ENCODE assay signal across 14 cellular contexts in genomic region chr5:76383126-76383825, GRCh38. TPM values are rescaled to one million over a fixed set of nuclear protein-coding genes. Genes with fewer than 3 reads are reported as not detected.
A peak's percentile ranks its signal among the peaks of the same experiment; 100 is the strongest.
DNase-seq lines count a peak whose midpoint lies in the region; ATAC-seq, FAIRE-seq and TF ChIP-seq lines count a peak whose summit lies in the region.
"Had no signal": no experiment of that assay in that cellular context is flagged by ENCODE, and none has a peak within 500 bp of the region (broad histone marks: within the 10 kb centered on the region; RNA-seq: fewer than 3 reads in every experiment).

No MANE protein-coding gene starts in this region.

- peaks cover 45% of the 10 kb centered on the region for H3K4me1 Mint-ChIP-seq in activated CD8-positive, alpha-beta memory T cell treated with anti-CD3 and anti-CD28 coated beads, Interleukin-2, amount 10 ng/mL, durations not matched to agents 7 days and 5 days
- H3K4me1 Mint-ChIP-seq in activated T-helper 17 cell treated with anti-CD3 and anti-CD28 coated beads, Interleukin-2, amount 50 U/mL, for 72 hours, result peaks cover 25% of the 10 kb centered on the region
- peaks cover 35 to 63% of the 10 kb centered on the region in 2 donors for H3K4me1 Mint-ChIP-seq in natural killer cell

- no peak for DNase-seq in activated CD8-positive, alpha-beta memory T cell treated with anti-CD3 and anti-CD28 coated beads, Interleukin-2, amount 10 ng/mL, durations not matched to agents 7 days and 5 days
- DNase-seq in activated CD8-positive, alpha-beta memory T cell treated with anti-CD3 and anti-CD28 coated beads, Interleukin-2, amount 50 U/mL, for 48 hours, result no peak
- DNase-seq in D721Med (ENCODE audit: insufficient read length, low spot score), result no peak
- no peak for DNase-seq in natural killer cell
- DNase-seq in AML-193 (lab: John Stamatoyannopoulos, UW), result no peak
- no peak for DNase-seq in NCI-H1105 treated with DMSO at 0.1 percent for 48 hours (lab: John Stamatoyannopoulos, UW)
- DNase-seq: BE2C, DMS79, NCI-H1436, NCI-H1930, NCI-H226, SHP77 had no signal

- CTCF ChIA-PET in activated CD8-positive, alpha-beta memory T cell treated with anti-CD3 and anti-CD28 coated beads, Interleukin-2, amount 10 ng/mL, durations not matched to agents 7 days and 5 days (lab: Charles Lee), result interaction anchor here (0.6 to 2.2 kb wide), 6 partner anchors 10 to 119 kb away, joined by 3 to 10 read pairs (median 4); partner anchors contain the start of gene IQGAP2

- FAIRE-seq in D721Med (lab: Jason Lieb, UNC), result peak; percentile 61

- no peak overlapping the region for H3K4me3 Mint-ChIP-seq in activated CD8-positive, alpha-beta memory T cell treated with anti-CD3 and anti-CD28 coated beads, Interleukin-2, amount 10 ng/mL, durations not matched to agents 7 days and 5 days
- no peak overlapping the region for H3K4me3 Mint-ChIP-seq in activated T-helper 17 cell treated with anti-CD3 and anti-CD28 coated beads, Interleukin-2, amount 50 U/mL, for 72 hours
- H3K4me3 Mint-ChIP-seq in natural killer cell, result peak overlapping the region; percentile 3

- TF ChIP-seq CTCF in D721Med (IDR thresholded peaks at IDR 0.05; ENCODE audit: insufficient read depth, missing control alignments), result no peak
- TF ChIP-seq CTCF in natural killer cell (IDR thresholded peaks at IDR 0.05), result no peak

- intact Hi-C loops in natural killer cell (cut with micrococcal nuclease), result no loop called here

- no peak for ATAC-seq in activated CD8-positive, alpha-beta memory T cell treated with anti-CD3 and anti-CD28 coated beads, Interleukin-2, amount 10 ng/mL, durations not matched to agents 7 days and 5 days
- ATAC-seq in activated T-helper 17 cell treated with anti-CD3 and anti-CD28 coated beads, Interleukin-2, amount 50 U/mL, for 72 hours (replicated peaks), result peak; percentile 48
- ATAC-seq in natural killer cell (peak; percentile 48 to 65 (median 63)), HG03025 (IDR thresholded peaks at IDR 0.05; ENCODE audit: low FRiP score, unreplicated experiment) (no peak)

- H3K9me3 Mint-ChIP-seq in activated CD8-positive, alpha-beta memory T cell treated with anti-CD3 and anti-CD28 coated beads, Interleukin-2, amount 10 ng/mL, durations not matched to agents 7 days and 5 days (ENCODE audit: low read depth), result no peaks in the 10 kb centered on the region
- H3K9me3 Mint-ChIP-seq in activated T-helper 17 cell treated with anti-CD3 and anti-CD28 coated beads, Interleukin-2, amount 50 U/mL, for 72 hours, result no peaks in the 10 kb centered on the region
- no peaks in the 10 kb centered on the region for H3K9me3 Mint-ChIP-seq in natural killer cell

- H3K27ac Mint-ChIP-seq in activated CD8-positive, alpha-beta memory T cell treated with anti-CD3 and anti-CD28 coated beads, Interleukin-2, amount 10 ng/mL, durations not matched to agents 7 days and 5 days, result peak overlapping the region; percentile 7
- peak overlapping the region; percentile 2 for H3K27ac Mint-ChIP-seq in activated T-helper 17 cell treated with anti-CD3 and anti-CD28 coated beads, Interleukin-2, amount 50 U/mL, for 72 hours
- H3K27ac Mint-ChIP-seq in natural killer cell, result peak overlapping the region; percentile 37 to 66

- H3K27me3 Mint-ChIP-seq in activated CD8-positive, alpha-beta memory T cell treated with anti-CD3 and anti-CD28 coated beads, Interleukin-2, amount 10 ng/mL, durations not matched to agents 7 days and 5 days, result no peaks in the 10 kb centered on the region
- H3K27me3 Mint-ChIP-seq in activated T-helper 17 cell treated with anti-CD3 and anti-CD28 coated beads, Interleukin-2, amount 50 U/mL, for 72 hours, result no peaks in the 10 kb centered on the region
- no peaks in the 10 kb centered on the region for H3K27me3 Mint-ChIP-seq in natural killer cell (ENCODE audit: low read depth in 2 of 2)

- H3K36me3 Mint-ChIP-seq in activated CD8-positive, alpha-beta memory T cell treated with anti-CD3 and anti-CD28 coated beads, Interleukin-2, amount 10 ng/mL, durations not matched to agents 7 days and 5 days, result no peaks in the 10 kb centered on the region
- no peaks in the 10 kb centered on the region for H3K36me3 Mint-ChIP-seq in activated T-helper 17 cell treated with anti-CD3 and anti-CD28 coated beads, Interleukin-2, amount 50 U/mL, for 72 hours (ENCODE audit: low read depth)
- H3K36me3 Mint-ChIP-seq in natural killer cell, result no peaks in the 10 kb centered on the region

RNA-seq across cellular contexts. Expression of gene IQGAP2, which starts 19.8 kb away (rescaled TPM):
- 100 to 1,000 TPM in 1 of 2 experiments, 10 to 100 TPM in 1; 70.2 to 118 TPM for total RNA-seq in activated CD8-positive, alpha-beta memory T cell treated with anti-CD3 and anti-CD28 coated beads, Interleukin-2, amount 10 ng/mL, durations not matched to agents 7 days and 5 days
- 10 to 100 TPM; 83.2 to 92.1 TPM for total RNA-seq in activated T-helper 17 cell treated with anti-CD3 and anti-CD28 coated beads, Interleukin-2, amount 50 U/mL, for 72 hours
- total RNA-seq in natural killer cell, result 100 to 1,000 TPM; 172 to 218 (median 207) TPM

Comparison
In these comparisons a context has a peak if more than half of its experiments do, and no peak if none do; other contexts are left out.
1. ATAC-seq: peak in activated T-helper 17 cell treated with anti-CD3 and anti-CD28 coated beads, Interleukin-2, amount 50 U/mL, for 72 hours (single experiment) and natural killer cell (3 of 3); none in activated CD8-positive, alpha-beta memory T cell treated with anti-CD3 and anti-CD28 coated beads, Interleukin-2, amount 10 ng/mL, durations not matched to agents 7 days and 5 days (single experiment) and HG03025 (single experiment).
2. Peak in every context shown above with its lines, with median percentiles within 50 percentile points of each other: H3K27ac Mint-ChIP-seq.